ENCODE assay signal across 14 cellular contexts in the genomic region with DNA sequence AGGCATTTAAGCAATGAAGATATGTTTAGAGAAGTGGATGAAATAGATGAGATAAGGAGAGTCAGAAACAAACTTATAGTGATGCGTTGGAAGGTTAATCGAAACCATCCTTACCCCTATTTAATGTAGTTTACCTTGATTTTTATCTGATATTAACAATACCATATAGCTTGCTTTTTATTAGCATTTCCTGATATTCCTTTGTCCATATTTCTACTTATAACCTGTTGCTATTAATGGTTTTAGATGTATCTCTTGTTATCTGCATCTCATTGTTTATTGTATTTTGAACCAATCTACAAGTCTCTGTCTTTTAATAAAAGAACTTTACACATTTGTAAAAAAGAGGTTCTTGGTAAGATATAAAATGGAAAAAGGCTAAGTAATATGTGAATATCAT. TPM values are rescaled to one million over a fixed set of nuclear protein-coding genes. Genes with fewer than 3 reads are reported as not detected.
DNase-seq lines count a peak whose midpoint lies in the region; TF ChIP-seq lines count a peak whose summit lies in the region.
"Had no signal": no experiment of that assay in that cellular context is flagged by ENCODE, and none has a peak within 500 bp of the region (broad histone marks: within the 10 kb centered on the region; RNA-seq: fewer than 3 reads in every experiment).

No MANE protein-coding gene starts in this region.

- no peaks in the 10 kb centered on the region for H3K27me3 Mint-ChIP-seq in chondrocyte (ENCODE audit: low read depth)
- H3K27me3 Mint-ChIP-seq in mesothelial cell of epicardium (ENCODE audit: low read depth), result no peaks in the 10 kb centered on the region
- H3K27me3 Mint-ChIP-seq: activated CD8-positive, alpha-beta memory T cell treated with anti-CD3 and anti-CD28 coated beads, Interleukin-2, amount 10 ng/mL, durations not matched to agents 7 days and 5 days had no signal

- no peak overlapping the region for H3K27ac ChIP-seq in left ventricle myocardium inferior (replicated peaks)
- no peak overlapping the region for H3K27ac ChIP-seq in right atrium auricular region
- no peak overlapping the region for H3K27ac ChIP-seq in effector memory CD4-positive, alpha-beta T cell (ENCODE audit: insufficient read depth, low read length, poor library complexity, severe bottlenecking)

- H3K4me3 ChIP-seq in left ventricle myocardium inferior (peak overlapping the region; percentile 77), right atrium auricular region (no peak overlapping the region)
- H3K4me3 ChIP-seq in effector memory CD4-positive, alpha-beta T cell (ENCODE audit: insufficient read depth, low read depth, low read length, poor library complexity, severe bottlenecking), result no peak overlapping the region

- H3K9me3 Mint-ChIP-seq in chondrocyte (ENCODE audit: low read depth) (peaks cover 8% of the 10 kb centered on the region), mesothelial cell of epicardium (peaks cover 17% of the 10 kb centered on the region)
- H3K9me3 Mint-ChIP-seq: T-helper 2 cell treated with Interferon-gamma antibody and Interleukin-4, amounts not matched to agents 5 μg/mL and 100 μg/mL, for 36 hours had no signal

- peaks cover 16% of the 10 kb centered on the region for H3K4me1 Mint-ChIP-seq in chondrocyte (ENCODE audit: low read depth)
- H3K4me1 Mint-ChIP-seq in mesothelial cell of epicardium, result peaks cover 32% of the 10 kb centered on the region

- H3K27me3 ChIP-seq in left ventricle myocardium inferior (ENCODE audit: low read depth) (no peaks in the 10 kb centered on the region), right atrium auricular region (no peaks in the 10 kb centered on the region)
- H3K27me3 ChIP-seq in effector memory CD4-positive, alpha-beta T cell (replicated peaks; ENCODE audit: control insufficient read depth, insufficient read depth, low read length, poor library complexity, severe bottlenecking), result peaks cover 6% of the 10 kb centered on the region

- DNase-seq in left ventricle myocardium inferior, result no peak
- no peak for DNase-seq in right atrium auricular region (ENCODE audit: low spot score)
- no peak for DNase-seq in chondrocyte (ENCODE audit: low spot score)
- DNase-seq in mesothelial cell of epicardium (ENCODE audit: low spot score in 2 of 2, unreplicated experiment in 2 of 2), result no peak
- DNase-seq in effector memory CD4-positive, alpha-beta T cell, result no peak
- DNase-seq in NCI-H510A treated with DMSO at 0.1 percent for 48 hours (lab: John Stamatoyannopoulos, UW), result no peak
- DNase-seq in SKM-1 (lab: John Stamatoyannopoulos, UW; ENCODE audit: unreplicated experiment), result no peak
- DNase-seq in NCI-H2107 treated with DMSO at 0.1 percent for 48 hours (lab: John Stamatoyannopoulos, UW; ENCODE audit: unreplicated experiment), result no peak
- DNase-seq: activated CD8-positive, alpha-beta memory T cell treated with anti-CD3 and anti-CD28 coated beads, Interleukin-2, amount 10 ng/mL, durations not matched to agents 7 days and 5 days; GF-D8; NCI-H1048; stomach had no signal

- H3K36me3 ChIP-seq in left ventricle myocardium inferior, result no peaks in the 10 kb centered on the region
- no peaks in the 10 kb centered on the region for H3K36me3 ChIP-seq in right atrium auricular region
- no peaks in the 10 kb centered on the region for H3K36me3 ChIP-seq in effector memory CD4-positive, alpha-beta T cell (ENCODE audit: control insufficient read depth, insufficient read depth, low read length)
- H3K36me3 ChIP-seq: HAP-1, stomach had no signal

- peak overlapping the region; percentile 94 for H3K4me3 Mint-ChIP-seq in chondrocyte (ENCODE audit: unreplicated experiment)
- H3K4me3 Mint-ChIP-seq in mesothelial cell of epicardium, result peak overlapping the region; percentile 93
- H3K4me3 Mint-ChIP-seq: T-helper 2 cell treated with Interferon-gamma antibody and Interleukin-4, amounts not matched to agents 5 μg/mL and 100 μg/mL, for 36 hours had no signal

- peaks cover 8% of the 10 kb centered on the region for H3K36me3 Mint-ChIP-seq in chondrocyte (ENCODE audit: low read depth)
- H3K36me3 Mint-ChIP-seq in mesothelial cell of epicardium, result peaks cover 9% of the 10 kb centered on the region
- H3K36me3 Mint-ChIP-seq: activated CD8-positive, alpha-beta memory T cell treated with anti-CD3 and anti-CD28 coated beads, Interleukin-2, amount 10 ng/mL, durations not matched to agents 7 days and 5 days had no signal

- H3K9me3 ChIP-seq in left ventricle myocardium inferior (replicated peaks), result no peaks in the 10 kb centered on the region
- H3K9me3 ChIP-seq in right atrium auricular region, result no peaks in the 10 kb centered on the region
- no peaks in the 10 kb centered on the region for H3K9me3 ChIP-seq in effector memory CD4-positive, alpha-beta T cell (ENCODE audit: control insufficient read depth, low read length)
- H3K9me3 ChIP-seq: HAP-1, stomach had no signal

- TF ChIP-seq CTCF in left ventricle myocardium inferior (IDR thresholded peaks at IDR 0.05; ENCODE audit: borderline replicate concordance) (no peak), right atrium auricular region (IDR thresholded peaks at IDR 0.05) (no peak), chondrocyte (IDR thresholded peaks at IDR 0.05) (no peak), mesothelial cell of epicardium (IDR thresholded peaks at IDR 0.05; ENCODE audit: unreplicated experiment) (no peak)

- H3K4me1 ChIP-seq in left ventricle myocardium inferior, result peaks cover 5% of the 10 kb centered on the region
- H3K4me1 ChIP-seq in right atrium auricular region, result no peaks in the 10 kb centered on the region
- H3K4me1 ChIP-seq in effector memory CD4-positive, alpha-beta T cell (ENCODE audit: control insufficient read depth, insufficient read depth, low read length, poor library complexity, severe bottlenecking), result no peaks in the 10 kb centered on the region

- H3K27ac Mint-ChIP-seq in chondrocyte (ENCODE audit: unreplicated experiment) (peak overlapping the region; percentile 99), mesothelial cell of epicardium (peak overlapping the region; percentile 98)
- H3K27ac Mint-ChIP-seq: activated CD8-positive, alpha-beta memory T cell treated with anti-CD3 and anti-CD28 coated beads, Interleukin-2, amount 10 ng/mL, durations not matched to agents 7 days and 5 days; T-helper 2 cell treated with Interferon-gamma antibody and Interleukin-4, amounts not matched to agents 5 μg/mL and 100 μg/mL, for 36 hours had no signal

- intact Hi-C loops in left ventricle myocardium inferior (cut with micrococcal nuclease), result no loop called here

RNA-seq across cellular contexts. Expression of a gene that starts 1.6 kb away (rescaled TPM):
- 23.7 TPM for total RNA-seq in left ventricle myocardium inferior
- 10 to 100 TPM; 43.3 to 56.9 TPM for total RNA-seq in right atrium auricular region
- total RNA-seq in chondrocyte, result 83.5 to 95.6 TPM (median 87.0 TPM) in 3 replicates
- total RNA-seq in mesothelial cell of epicardium, result 55.4 to 61.1 TPM (median 60.1 TPM) in 3 replicates

RNA-seq across cellular contexts. Expression of a gene that starts 18.5 kb away (rescaled TPM):
- 161 TPM for total RNA-seq in left ventricle myocardium inferior
- 100 to 1,000 TPM; 201 to 229 TPM for total RNA-seq in right atrium auricular region
- total RNA-seq in chondrocyte, result 139 to 196 TPM (median 148 TPM) in 3 replicates
- total RNA-seq in mesothelial cell of epicardium, result 304 to 314 TPM (median 307 TPM) in 3 replicates

RNA-seq across cellular contexts. Expression of a gene that starts 27.8 kb away (rescaled TPM):
- total RNA-seq in left ventricle myocardium inferior (2.6 TPM), right atrium auricular region (1 to 10 TPM; 7.8 to 8.0 TPM), chondrocyte (12.0 to 16.5 TPM (median 15.8 TPM) in 3 replicates), mesothelial cell of epicardium (16.6 to 21.4 TPM (median 20.2 TPM) in 3 replicates)
- total RNA-seq: activated CD8-positive, alpha-beta memory T cell treated with anti-CD3 and anti-CD28 coated beads, Interleukin-2, amount 10 ng/mL, durations not matched to agents 7 days and 5 days had no signal

RNA-seq across cellular contexts. Expression of a gene that starts 47.1 kb away (rescaled TPM):
- total RNA-seq in left ventricle myocardium inferior (2.6 TPM), right atrium auricular region (10 to 100 TPM; 16.4 to 59.9 TPM), chondrocyte (1.7 to 7.3 TPM (median 6.9 TPM) in 3 replicates), mesothelial cell of epicardium (29.0 to 29.8 TPM (median 29.8 TPM) in 3 replicates)
